Comparison of ENCODE assay signal across 35 cellular contexts in the genomic region with DNA sequence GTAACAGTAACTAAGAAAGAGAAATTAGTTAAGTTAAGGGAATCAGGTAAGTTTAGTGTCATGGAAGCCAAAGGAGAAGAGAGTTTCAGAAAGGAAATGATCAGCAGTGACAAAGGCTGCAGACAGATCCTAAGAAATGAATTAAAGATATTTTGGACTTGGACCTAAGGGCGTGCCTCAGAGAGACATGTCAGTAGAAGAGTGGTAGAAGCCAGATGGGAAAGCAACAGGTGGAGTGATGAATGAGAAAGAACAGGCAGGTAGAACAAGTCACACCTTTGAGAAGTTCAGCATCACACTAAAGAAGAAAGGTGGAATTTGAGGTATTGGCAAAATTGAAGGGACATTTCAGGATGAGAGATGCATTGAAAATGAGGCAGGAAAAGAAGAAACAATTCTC. TPM values are rescaled to one million over a fixed set of nuclear protein-coding genes. Genes with fewer than 3 reads are reported as not detected.
"Had no signal": no experiment of that assay in that cellular context is flagged by ENCODE, and none has a peak within 500 bp of the region (broad histone marks: within the 10 kb centered on the region; RNA-seq: fewer than 3 reads in every experiment).

No MANE protein-coding gene starts in this region.

- H3K4me3 ChIP-seq: adrenal gland, body of pancreas, esophagus muscularis mucosa, gastrocnemius medialis had no signal

- DNase-seq: activated CD4-positive, alpha-beta memory T cell treated with anti-CD3 and anti-CD28 coated beads for 36 hours; activated CD4-positive, alpha-beta T cell treated with anti-CD3 and anti-CD28 coated beads for 36 hours; activated CD4-positive, alpha-beta T cell treated with anti-CD3 and anti-CD28 coated beads, Interleukin-2, amount 10 ng/mL, durations not matched to agents 24 days and 14 days; activated CD4-positive, CD25-positive, alpha-beta regulatory T cell; activated CD4-positive, CD25-positive, alpha-beta regulatory T cell treated with anti-CD3 and anti-CD28 coated beads, Interleukin-2, amount 50 U/mL, for 72 hours; activated CD8-positive, alpha-beta memory T cell treated with anti-CD3 and anti-CD28 coated beads, Interleukin-2, amount 10 ng/mL, durations not matched to agents 7 days and 5 days; activated CD8-positive, alpha-beta memory T cell treated with anti-CD3 and anti-CD28 coated beads, Interleukin-2, amount 50 U/mL, for 4 hours; activated CD8-positive, alpha-beta T cell treated with anti-CD3 and anti-CD28 coated beads, Interleukin-2, amount 10 ng/mL, durations not matched to agents 7 days and 5 days; activated effector memory CD4-positive, alpha-beta T cell treated with anti-CD3 and anti-CD28 coated beads, Interleukin-2, amount 50 U/mL, for 16 hours; activated naive CD4-positive, alpha-beta T cell treated with anti-CD3 and anti-CD28 coated beads for 36 hours; activated naive CD8-positive, alpha-beta T cell treated with anti-CD3 and anti-CD28 coated beads for 36 hours; activated naive CD8-positive, alpha-beta T cell treated with anti-CD3 and anti-CD28 coated beads, Interleukin-2, amount 50 U/mL, for 24 hours; activated T-cell treated with anti-CD3 and anti-CD28 coated beads, Interleukin-2, amount 50 U/mL, for 1 hour; activated T-cell treated with anti-CD3 and anti-CD28 coated beads, Interleukin-2, amount 50 U/mL, for 48 hours; adrenal gland; amygdala; aorta; body of pancreas; caudate nucleus; cortex of kidney; dermis blood vessel endothelial cell; effector CD4-positive, alpha-beta T cell; effector memory CD8-positive, alpha-beta T cell; erythroblast; foreskin keratinocyte; gastrocnemius medialis; glutamatergic neuron; T-helper 2 cell had no signal

- H3K4me1 ChIP-seq: adrenal gland, esophagus muscularis mucosa, foreskin keratinocyte, gastrocnemius medialis had no signal

- FAIRE-seq: colon had no signal

- H3K27me3 ChIP-seq: adrenal gland, body of pancreas, gastrocnemius medialis had no signal

- H3K27ac ChIP-seq: adrenal gland, esophagus muscularis mucosa, foreskin keratinocyte, gastrocnemius medialis had no signal

- H3K36me3 ChIP-seq: adrenal gland, esophagus muscularis mucosa, gastrocnemius medialis had no signal

- H3K9me3 ChIP-seq: adrenal gland, body of pancreas, esophagus muscularis mucosa, gastrocnemius medialis had no signal

- ATAC-seq: activated CD4-positive, alpha-beta T cell treated with anti-CD3 and anti-CD28 coated beads for 36 hours; activated CD8-positive, alpha-beta memory T cell treated with anti-CD3 and anti-CD28 coated beads, Interleukin-2, amount 10 ng/mL, durations not matched to agents 7 days and 5 days; activated CD8-positive, alpha-beta T cell treated with anti-CD3 and anti-CD28 coated beads, Interleukin-2, amount 10 ng/mL, durations not matched to agents 7 days and 5 days; activated naive CD8-positive, alpha-beta T cell treated with anti-CD3 and anti-CD28 coated beads, Interleukin-2, amount 50 U/mL, for 24 hours; body of pancreas; effector memory CD8-positive, alpha-beta T cell; foreskin keratinocyte; gastrocnemius medialis had no signal

RNA-seq across cellular contexts. Expression of gene C4BPA, which starts 1.4 kb away (rescaled TPM):
- total RNA-seq: activated CD4-positive, alpha-beta memory T cell treated with anti-CD3 and anti-CD28 coated beads for 36 hours; activated CD4-positive, alpha-beta T cell treated with anti-CD3 and anti-CD28 coated beads for 36 hours; activated CD4-positive, alpha-beta T cell treated with anti-CD3 and anti-CD28 coated beads, Interleukin-2, amount 10 ng/mL, durations not matched to agents 24 days and 14 days; activated CD8-positive, alpha-beta memory T cell treated with anti-CD3 and anti-CD28 coated beads for 36 hours; activated CD8-positive, alpha-beta memory T cell treated with anti-CD3 and anti-CD28 coated beads, Interleukin-2, amount 10 ng/mL, durations not matched to agents 7 days and 5 days; activated CD8-positive, alpha-beta T cell treated with anti-CD3 and anti-CD28 coated beads, Interleukin-2, amount 10 ng/mL, durations not matched to agents 7 days and 5 days; activated naive CD4-positive, alpha-beta T cell treated with anti-CD3 and anti-CD28 coated beads for 36 hours; activated naive CD8-positive, alpha-beta T cell treated with anti-CD3 and anti-CD28 coated beads for 36 hours; activated T-helper 1 cell treated with anti-CD3 and anti-CD28 coated beads, Interleukin-12 subunit alpha, Interleukin-12 subunit beta, Interleukin-2, Interleukin-4 antibody, amounts not matched to agents 30 ng/mL and 10 ng/mL and 1 ng/mL, durations not matched to agents 14 hours and 24 hours and 36 hours; activated T-helper 2 cell treated with anti-CD3 and anti-CD28 coated beads, Interferon-gamma antibody, Interleukin-2, Interleukin-4, amounts not matched to agents 10 μg/mL and 5 μg/mL and 100 μg/mL, durations not matched to agents 14 hours and 24 hours and 36 hours; chondrocyte; foreskin keratinocyte; T-helper 1 cell treated with Interleukin-12 subunit alpha and Interleukin-12 subunit beta and Interleukin-4 antibody, amounts not matched to agents 30 ng/mL and 1 ng/mL, for 36 hours had no signal
- polyA plus RNA-seq: foreskin keratinocyte had no signal

RNA-seq across cellular contexts. Expression of gene C4BPB, which starts 14.0 kb away (rescaled TPM):
- total RNA-seq: chondrocyte, foreskin keratinocyte had no signal
- polyA plus RNA-seq: foreskin keratinocyte had no signal
